16 cellular contexts compared by ENCODE assay signal in genomic region chr6:42083530-42083929, GRCh38. TPM values are rescaled to one million over a fixed set of nuclear protein-coding genes. Genes with fewer than 3 reads are reported as not detected.
"Had no signal": no experiment of that assay in that cellular context is flagged by ENCODE, and none has a peak within 500 bp of the region (broad histone marks: within the 10 kb centered on the region; RNA-seq: fewer than 3 reads in every experiment).

No MANE protein-coding gene starts in this region.

- H3K9me3 Mint-ChIP-seq: activated B cell treated with CpG ODN at 0.5 μM for 24 hours; activated CD4-positive, alpha-beta memory T cell treated with anti-CD3 and anti-CD28 coated beads, Interleukin-2, amount 10 ng/mL, durations not matched to agents 7 days and 5 days; natural killer cell; stimulated activated naive CD8-positive, alpha-beta T cell treated with anti-CD3 and anti-CD28 coated beads, Interleukin-15, amount 100 ng/mL, for 72 hours; T-helper 2 cell treated with Interferon-gamma antibody and Interleukin-4, amounts not matched to agents 5 μg/mL and 100 μg/mL, for 36 hours; type B pancreatic cell had no signal

- H3K9me3 ChIP-seq: breast epithelium had no signal

- H3K27me3 ChIP-seq: breast epithelium had no signal

- H3K27me3 Mint-ChIP-seq: activated B cell treated with CpG ODN at 0.5 μM for 24 hours; activated CD4-positive, alpha-beta memory T cell treated with anti-CD3 and anti-CD28 coated beads, Interleukin-2, amount 10 ng/mL, durations not matched to agents 7 days and 5 days; activated CD8-positive, alpha-beta memory T cell treated with anti-CD3 and anti-CD28 coated beads, Interleukin-2, amount 10 ng/mL, durations not matched to agents 7 days and 5 days; stimulated activated naive CD8-positive, alpha-beta T cell treated with anti-CD3 and anti-CD28 coated beads, Interleukin-15, amount 100 ng/mL, for 72 hours; type B pancreatic cell had no signal

- H3K27ac ChIP-seq: breast epithelium, parathyroid adenoma had no signal

- H3K4me1 ChIP-seq: breast epithelium, parathyroid adenoma had no signal

- ATAC-seq: activated CD8-positive, alpha-beta memory T cell treated with anti-CD3 and anti-CD28 coated beads, Interleukin-2, amount 10 ng/mL, durations not matched to agents 7 days and 5 days; natural killer cell; stimulated activated naive CD8-positive, alpha-beta T cell treated with anti-CD3 and anti-CD28 coated beads, Interleukin-15, amount 100 ng/mL, for 72 hours had no signal

- H3K27ac Mint-ChIP-seq: activated B cell treated with CpG ODN at 0.5 μM for 24 hours; activated CD4-positive, alpha-beta memory T cell treated with anti-CD3 and anti-CD28 coated beads, Interleukin-2, amount 10 ng/mL, durations not matched to agents 7 days and 5 days; activated CD8-positive, alpha-beta memory T cell treated with anti-CD3 and anti-CD28 coated beads, Interleukin-2, amount 10 ng/mL, durations not matched to agents 7 days and 5 days; stimulated activated naive CD8-positive, alpha-beta T cell treated with anti-CD3 and anti-CD28 coated beads, Interleukin-15, amount 100 ng/mL, for 72 hours; T-helper 2 cell treated with Interferon-gamma antibody and Interleukin-4, amounts not matched to agents 5 μg/mL and 100 μg/mL, for 36 hours; type B pancreatic cell had no signal

- H3K36me3 Mint-ChIP-seq: type B pancreatic cell had no signal

- H3K36me3 ChIP-seq: breast epithelium had no signal

- H3K4me3 ChIP-seq: breast epithelium had no signal

- DNase-seq: activated B cell treated with CpG ODN at 0.5 μM for 24 hours; activated CD4-positive, alpha-beta memory T cell treated with anti-CD3 and anti-CD28 coated beads, Interleukin-2, amount 10 ng/mL, durations not matched to agents 7 days and 5 days; activated CD4-positive, alpha-beta T cell treated with anti-CD3 and anti-CD28 coated beads for 48 hours; activated CD8-positive, alpha-beta memory T cell treated with anti-CD3 and anti-CD28 coated beads, Interleukin-2, amount 10 ng/mL, durations not matched to agents 7 days and 5 days; activated gamma-delta T cell; activated T-cell treated with anti-CD3 and anti-CD28 coated beads, Interleukin-2, amount 50 U/mL, for 1 hour; effector CD4-positive, alpha-beta T cell; head of caudate nucleus; mesenchymal stem cell; natural killer cell; stimulated activated naive CD8-positive, alpha-beta T cell treated with anti-CD3 and anti-CD28 coated beads, Interleukin-15, amount 100 ng/mL, for 72 hours had no signal

- H3K4me3 Mint-ChIP-seq: activated B cell treated with CpG ODN at 0.5 μM for 24 hours; activated CD4-positive, alpha-beta memory T cell treated with anti-CD3 and anti-CD28 coated beads, Interleukin-2, amount 10 ng/mL, durations not matched to agents 7 days and 5 days; activated CD8-positive, alpha-beta memory T cell treated with anti-CD3 and anti-CD28 coated beads, Interleukin-2, amount 10 ng/mL, durations not matched to agents 7 days and 5 days; natural killer cell; stimulated activated naive CD8-positive, alpha-beta T cell treated with anti-CD3 and anti-CD28 coated beads, Interleukin-15, amount 100 ng/mL, for 72 hours; T-helper 2 cell treated with Interferon-gamma antibody and Interleukin-4, amounts not matched to agents 5 μg/mL and 100 μg/mL, for 36 hours; type B pancreatic cell had no signal

- H3K4me1 Mint-ChIP-seq: activated CD4-positive, alpha-beta memory T cell treated with anti-CD3 and anti-CD28 coated beads, Interleukin-2, amount 10 ng/mL, durations not matched to agents 7 days and 5 days; activated CD8-positive, alpha-beta memory T cell treated with anti-CD3 and anti-CD28 coated beads, Interleukin-2, amount 10 ng/mL, durations not matched to agents 7 days and 5 days; stimulated activated naive CD8-positive, alpha-beta T cell treated with anti-CD3 and anti-CD28 coated beads, Interleukin-15, amount 100 ng/mL, for 72 hours had no signal

RNA-seq across cellular contexts. Expression of gene C6orf132, which starts 58.9 kb away (rescaled TPM):
- total RNA-seq: activated B cell treated with CpG ODN at 0.5 μM for 24 hours, cerebellum had no signal
